ENCODE assay signal across 8 cellular contexts in genomic region chr2:44952806-44953685, GRCh38. TPM values are rescaled to one million over a fixed set of nuclear protein-coding genes. Genes with fewer than 3 reads are reported as not detected.
DNase-seq lines count a peak whose midpoint lies in the region; ATAC-seq and TF ChIP-seq lines count a peak whose summit lies in the region.

No MANE protein-coding gene starts in this region.

- 6 to 8% methylated on average over 44 of the region's 44 CpGs for WGBS in ectodermal cell, 2 experiments

- H3K36me3 ChIP-seq in ectodermal cell (ENCODE audit: control insufficient read depth, insufficient read depth, low read length) = no peaks in the 10 kb centered on the region

- no peak overlapping the region for H3K27ac ChIP-seq in ectodermal cell (ENCODE audit: insufficient read depth, low read depth, low read length, poor library complexity, severe bottlenecking)

- H3K36me3 Mint-ChIP-seq in IgD-negative memory B cell (no peaks in the 10 kb centered on the region), nephron progenitor cell (ENCODE audit: low read depth) (no peaks in the 10 kb centered on the region)

- ATAC-seq in HG02852 (IDR thresholded peaks at IDR 0.05; ENCODE audit: unreplicated experiment) = no peak

- DNase-seq in AG10803 (ENCODE audit: low read depth) (no peak), nephron progenitor cell (no peak), epidermal melanocyte (ENCODE audit: insufficient read length, low spot score) (no peak), NCI-H1436 (lab: John Stamatoyannopoulos, UW) (no peak), NCI-H1417 treated with DMSO at 0.1 percent for 48 hours (lab: John Stamatoyannopoulos, UW) (no peak)

- H3K4me3 ChIP-seq in AG10803 (ENCODE audit: low read length) = peak overlapping the region; percentile 40
- peak overlapping the region; percentile 21 for H3K4me3 ChIP-seq in ectodermal cell (ENCODE audit: insufficient read depth, low read depth, low read length)

- no peak for TF ChIP-seq CTCF in AG10803 (conservative IDR thresholded peaks at IDR 0.05; ENCODE audit: low read length)
- TF ChIP-seq CTCF in nephron progenitor cell (IDR thresholded peaks at IDR 0.05) = no peak

- H3K27me3 ChIP-seq in ectodermal cell (ENCODE audit: control insufficient read depth, insufficient read depth, low read length, poor library complexity, severe bottlenecking) = peaks cover 100% of the 10 kb centered on the region

- H3K4me3 Mint-ChIP-seq in IgD-negative memory B cell = peak overlapping the region in 3 of 4 donors; percentile 27 to 86 (median 81)
- peak overlapping the region; percentile 39 for H3K4me3 Mint-ChIP-seq in nephron progenitor cell

- peak overlapping the region in 1 of 3 donors; percentile 71 for H3K27ac Mint-ChIP-seq in IgD-negative memory B cell
- H3K27ac Mint-ChIP-seq in nephron progenitor cell = no peak overlapping the region

- H3K27me3 Mint-ChIP-seq in IgD-negative memory B cell = peaks cover 68% of the 10 kb centered on the region
- H3K27me3 Mint-ChIP-seq in nephron progenitor cell (ENCODE audit: low read depth, poor library complexity) = peaks cover 100% of the 10 kb centered on the region

- H3K4me1 Mint-ChIP-seq in IgD-negative memory B cell (peaks cover 5 to 20% (median 5%) of the 10 kb centered on the region in 3 donors), nephron progenitor cell (peaks cover 62% of the 10 kb centered on the region)

- H3K9me3 Mint-ChIP-seq in IgD-negative memory B cell = no peaks in the 10 kb centered on the region
- peaks cover 4% of the 10 kb centered on the region for H3K9me3 Mint-ChIP-seq in nephron progenitor cell

- peaks cover 37% of the 10 kb centered on the region for H3K4me1 ChIP-seq in ectodermal cell (ENCODE audit: control insufficient read depth, insufficient read depth, low read length)

- no peaks in the 10 kb centered on the region for H3K9me3 ChIP-seq in ectodermal cell (ENCODE audit: control insufficient read depth, low read length)

RNA-seq across cellular contexts. Expression of gene SIX3, which starts 11.5 kb away (rescaled TPM):
- polyA plus RNA-seq in IgD-negative memory B cell = not detected
- 1.3 TPM for polyA plus RNA-seq in ectodermal cell (2013, experiment 1 of 4)
- 3.5 TPM for polyA plus RNA-seq in ectodermal cell (2013, experiment 2 of 4)
- polyA plus RNA-seq in ectodermal cell (2013, experiment 3 of 4) = 2.4 TPM
- polyA plus RNA-seq in ectodermal cell (2013, experiment 4 of 4) = 4.5 TPM

RNA-seq across cellular contexts. Expression of gene SIX2, which starts 56.2 kb away (rescaled TPM):
- not detected for polyA plus RNA-seq in IgD-negative memory B cell
- polyA plus RNA-seq in ectodermal cell (2013, experiment 1 of 4) = 0.76 TPM
- 0.57 TPM for polyA plus RNA-seq in ectodermal cell (2013, experiment 2 of 4)
- 0.48 TPM for polyA plus RNA-seq in ectodermal cell (2013, experiment 3 of 4)
- polyA plus RNA-seq in ectodermal cell (2013, experiment 4 of 4) = 1.2 TPM
